In the genomic region with DNA sequence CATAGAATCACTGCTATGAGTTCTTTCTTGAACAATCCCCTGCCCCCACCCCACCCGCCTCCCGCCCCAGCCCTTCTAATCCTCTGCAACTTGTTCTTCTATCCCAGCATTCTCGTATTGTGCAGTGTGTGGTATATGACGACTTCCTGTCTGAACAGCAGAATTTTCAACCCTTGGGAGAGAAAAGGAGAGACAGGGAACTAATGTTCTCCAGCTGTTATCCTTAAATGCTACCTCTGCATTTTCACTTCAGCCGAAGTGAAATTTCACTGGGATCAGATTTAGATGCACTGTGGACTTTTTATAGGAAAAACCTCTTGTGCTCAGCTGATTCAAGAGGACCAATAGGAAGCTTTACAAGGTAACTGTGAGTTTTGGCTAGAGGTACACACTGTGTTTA, we compare ENCODE assay signal across 10 cellular contexts. TPM values are rescaled to one million over a fixed set of nuclear protein-coding genes. Genes with fewer than 3 reads are reported as not detected.
DNase-seq lines count a peak whose midpoint lies in the region; ATAC-seq and TF ChIP-seq lines count a peak whose summit lies in the region.
"Had no signal": no experiment of that assay in that cellular context is flagged by ENCODE, and none has a peak within 500 bp of the region (broad histone marks: within the 10 kb centered on the region; RNA-seq: fewer than 3 reads in every experiment).

No MANE protein-coding gene starts in this region.

- H3K79me1 ChIP-seq in H9 (ENCODE audit: insufficient read depth, low read depth, low read length, poor library complexity, severe bottlenecking), result no peaks in the 10 kb centered on the region

- peaks cover 5% of the 10 kb centered on the region for H3K27me3 Mint-ChIP-seq in H9 (ENCODE audit: low read depth)
- H3K27me3 Mint-ChIP-seq in stimulated activated naive CD8-positive, alpha-beta T cell treated with anti-CD3 and anti-CD28 coated beads, Interleukin-15, amount 100 ng/mL, for 72 hours, result peaks cover 45% of the 10 kb centered on the region

- no peak overlapping the region for H2BK20ac ChIP-seq in H9 (ENCODE audit: low read depth, low read length, poor library complexity, severe bottlenecking)

- H3K9me3 ChIP-seq in H9 (ENCODE audit: control insufficient read depth, low read depth, low read length) (no peaks in the 10 kb centered on the region), subcutaneous abdominal adipose tissue (ENCODE audit: control insufficient read depth in 5 of 5, low read length in 5 of 5) (no peaks in the 10 kb centered on the region)

- no peak for ATAC-seq in GM18498 (IDR thresholded peaks at IDR 0.05; ENCODE audit: unreplicated experiment)
- ATAC-seq in stimulated activated naive CD8-positive, alpha-beta T cell treated with anti-CD3 and anti-CD28 coated beads, Interleukin-15, amount 100 ng/mL, for 72 hours, result no peak

- no peak overlapping the region for H3K4me2 ChIP-seq in H9 (ENCODE audit: insufficient read depth, insufficient read length, low read length)

- H3K23ac ChIP-seq in H9 (ENCODE audit: insufficient read length, low read depth, low read length), result no peak overlapping the region

- no peaks in the 10 kb centered on the region for H3K9me3 Mint-ChIP-seq in H9
- H3K9me3 Mint-ChIP-seq in stimulated activated naive CD8-positive, alpha-beta T cell treated with anti-CD3 and anti-CD28 coated beads, Interleukin-15, amount 100 ng/mL, for 72 hours, result no peaks in the 10 kb centered on the region

- peaks cover 43 to 45% of the 10 kb centered on the region in 2 experiments for H3K4me1 Mint-ChIP-seq in H9
- H3K4me1 Mint-ChIP-seq in stimulated activated naive CD8-positive, alpha-beta T cell treated with anti-CD3 and anti-CD28 coated beads, Interleukin-15, amount 100 ng/mL, for 72 hours, result no peaks in the 10 kb centered on the region

- H3T11ph ChIP-seq in H9 (ENCODE audit: low read length), result no peak overlapping the region

- no peak overlapping the region for H2BK12ac ChIP-seq in H9 (ENCODE audit: insufficient read length, low read depth, low read length)

- H4K91ac ChIP-seq in H9 (ENCODE audit: insufficient read length, low read depth, low read length), result no peak overlapping the region

- H3K23me2 ChIP-seq in H9 (ENCODE audit: insufficient read length, low read depth, low read length, poor library complexity, severe bottlenecking), result peaks cover 15% of the 10 kb centered on the region

- H3K56ac ChIP-seq in H9 (ENCODE audit: insufficient read length, low read depth, low read length), result no peak overlapping the region

- H3K4me3 Mint-ChIP-seq in H9, result peak overlapping the region; percentile 16 to 89; a peak in 2 of 5 replicates
- no peak overlapping the region for H3K4me3 Mint-ChIP-seq in stimulated activated naive CD8-positive, alpha-beta T cell treated with anti-CD3 and anti-CD28 coated beads, Interleukin-15, amount 100 ng/mL, for 72 hours

- H3K79me2 ChIP-seq in H9 (ENCODE audit: insufficient read depth, low read length), result no peaks in the 10 kb centered on the region

- DNase-seq in H9 (no peak), astrocyte of the spinal cord (ENCODE audit: low read depth, low spot score) (peak; percentile 55), kidney epithelial cell (ENCODE audit: low read depth) (no peak), GM20000 (ENCODE audit: low spot score) (no peak), 8988T (no peak)
- DNase-seq in stimulated activated naive CD8-positive, alpha-beta T cell treated with anti-CD3 and anti-CD28 coated beads, Interleukin-15, amount 100 ng/mL, for 72 hours, result no peak
- DNase-seq: PC-3 had no signal

- WGBS in H9 (ENCODE audit: extremely low coverage, insufficient read length, low lambda C conversion rate), result no CpG with 5 or more reads among the region's 5 CpGs

- no peak overlapping the region for H4K8ac ChIP-seq in H9 (replicated peaks; ENCODE audit: insufficient read length, low read depth, low read length)

- H2AK5ac ChIP-seq in H9 (ENCODE audit: insufficient read length, low read length), result no peak overlapping the region

- no peak overlapping the region for H2AFZ ChIP-seq in H9 (ENCODE audit: low read length)

- peaks cover 0 to 11% (median 2%) of the 10 kb centered on the region in 3 experiments; a peak in 4 of 7 replicates for H3K36me3 Mint-ChIP-seq in H9 (ENCODE audit: insufficient read depth in 1 of 3, low read depth in 3 of 3)

- in situ Hi-C loops in astrocyte of the spinal cord (cut with HindIII; ENCODE audit: low sequenced_read_pairs), result no loop called here

- TF ChIP-seq CTCF in H9 (conservative IDR thresholded peaks at IDR 0.05), result no peak
- TF ChIP-seq CTCF in astrocyte of the spinal cord (IDR thresholded peaks at IDR 0.05; ENCODE audit: low read depth, low read length), result no peak
- TF ChIP-seq CTCF in kidney epithelial cell (IDR thresholded peaks at IDR 0.05; ENCODE audit: insufficient read depth, low read length, poor library complexity, severe bottlenecking), result no peak
- no peak for TF ChIP-seq CTCF in GM20000 (IDR thresholded peaks at IDR 0.05; ENCODE audit: extremely low read depth, missing control alignments)

- H3K4me3 ChIP-seq in astrocyte of the spinal cord (ENCODE audit: low read depth, low read length), result peak overlapping the region; percentile 60
- H3K4me3 ChIP-seq in kidney epithelial cell (ENCODE audit: low read depth, low read length), result peak overlapping the region; percentile 93
- peak overlapping the region; percentile 37 to 89 (median 84) for H3K4me3 ChIP-seq in subcutaneous abdominal adipose tissue (ENCODE audit: low read depth in 1 of 5, low read length in 5 of 5)

- H3K36me3 ChIP-seq in kidney epithelial cell (ENCODE audit: control insufficient read depth, insufficient read depth, low read length) (no peaks in the 10 kb centered on the region), subcutaneous abdominal adipose tissue (ENCODE audit: control insufficient read depth in 5 of 5, insufficient read depth in 5 of 5, low read length in 5 of 5) (no peaks in the 10 kb centered on the region)

- H3K4me1 ChIP-seq in H9 (ENCODE audit: insufficient read depth, low read length) (no peaks in the 10 kb centered on the region), subcutaneous abdominal adipose tissue (ENCODE audit: control insufficient read depth in 5 of 5, insufficient read depth in 5 of 5, low read length in 5 of 5) (peaks cover 0 to 40% (median 28%) of the 10 kb centered on the region in 5 donors)

- H3K9ac ChIP-seq in H9 (ENCODE audit: extremely low read depth, insufficient read length, low read length) (no peak overlapping the region), subcutaneous abdominal adipose tissue (ENCODE audit: low read length in 5 of 5) (peak overlapping the region in 2 of 5 donors; percentile 24 to 36)

- no peak overlapping the region for H3K18ac ChIP-seq in H9 (ENCODE audit: insufficient read length, low read depth, low read length)

- no peak overlapping the region for H3K4ac ChIP-seq in H9 (ENCODE audit: low read depth, low read length)

- no peak overlapping the region for H3K14ac ChIP-seq in H9 (ENCODE audit: insufficient read depth, low read length)

- no peak overlapping the region for H4K5ac ChIP-seq in H9 (ENCODE audit: insufficient read length, low read depth, low read length)

- H2BK15ac ChIP-seq in H9 (ENCODE audit: low read depth, low read length), result no peak overlapping the region

- H3K27ac ChIP-seq in H9 (ENCODE audit: insufficient read length, low read depth, low read length) (no peak overlapping the region), subcutaneous abdominal adipose tissue (ENCODE audit: low read depth, low read length) (no peak overlapping the region)

- no peak overlapping the region for H2BK5ac ChIP-seq in H9 (ENCODE audit: insufficient read length, low read length)

- H4K20me1 ChIP-seq in H9 (ENCODE audit: control insufficient read depth, insufficient read depth, insufficient read length), result no peaks in the 10 kb centered on the region

- H3K27me3 ChIP-seq in H9 (ENCODE audit: insufficient read depth, low read length), result no peaks in the 10 kb centered on the region
- H3K27me3 ChIP-seq in kidney epithelial cell (ENCODE audit: control insufficient read depth, insufficient read depth, low read length), result no peaks in the 10 kb centered on the region
- no peaks in the 10 kb centered on the region for H3K27me3 ChIP-seq in subcutaneous abdominal adipose tissue (ENCODE audit: control insufficient read depth in 5 of 5, insufficient read depth in 4 of 5, low read length in 5 of 5)

- no peak overlapping the region for H3K27ac Mint-ChIP-seq in H9
- H3K27ac Mint-ChIP-seq in stimulated activated naive CD8-positive, alpha-beta T cell treated with anti-CD3 and anti-CD28 coated beads, Interleukin-15, amount 100 ng/mL, for 72 hours, result peak overlapping the region in 1 of 2 donors; percentile 12

- no peak overlapping the region for H2BK120ac ChIP-seq in H9 (ENCODE audit: low read depth, low read length, poor library complexity, severe bottlenecking)

RNA-seq across cellular contexts. Expression of a gene that starts 2.2 kb away (rescaled TPM):
- total RNA-seq in H9 (2021) (13.7 and 14.6 TPM in 2 replicates), kidney epithelial cell (4.4 and 5.8 TPM in 2 replicates)
- total RNA-seq: G401 had no signal

Comparison
In these comparisons a context has a peak if more than half of its experiments do, and no peak if none do; other contexts are left out.
1. H3K4me3 Mint-ChIP-seq: peak in H9 (2 of 2); none in stimulated activated naive CD8-positive, alpha-beta T cell treated with anti-CD3 and anti-CD28 coated beads, Interleukin-15, amount 100 ng/mL, for 72 hours (0 of 2).
2. Peak in every context shown above with its lines, with median percentiles within 50 percentile points of each other: H3K4me3 ChIP-seq.